In the genomic region with DNA sequence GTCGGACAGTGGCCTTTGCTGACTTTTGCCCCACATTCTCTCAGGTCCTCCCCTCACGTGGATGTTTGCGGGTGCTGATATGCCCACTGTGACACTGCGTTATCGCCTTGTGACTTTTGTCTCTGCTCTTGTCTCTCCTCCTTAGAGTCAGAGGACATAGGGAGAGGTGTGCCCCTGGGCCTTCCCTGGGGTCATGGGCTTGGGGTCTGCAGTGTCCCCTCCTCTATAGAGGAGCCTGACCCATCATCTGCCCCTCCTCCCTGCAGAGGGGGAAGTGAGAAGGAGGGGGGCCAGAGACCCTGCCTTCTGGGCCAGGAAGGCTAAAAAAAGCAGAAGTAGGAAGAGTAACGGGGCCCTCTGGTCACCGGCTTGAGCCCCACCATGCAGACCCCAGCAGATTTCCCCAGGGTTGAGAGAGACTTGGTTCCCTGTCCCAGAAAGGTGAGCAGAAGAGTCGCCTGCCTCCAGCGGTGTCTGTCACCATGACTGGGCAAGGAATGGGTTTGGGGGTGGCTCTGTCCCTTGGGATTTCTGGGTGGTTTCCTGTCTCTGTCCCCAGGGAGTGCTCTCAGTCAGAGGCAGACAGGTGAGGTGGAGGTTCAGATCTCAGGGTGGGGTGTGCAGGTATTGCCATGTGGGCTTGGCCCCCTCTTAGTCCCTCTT, we compare ENCODE assay signal across 9 cellular contexts. TPM values are rescaled to one million over a fixed set of nuclear protein-coding genes. Genes with fewer than 3 reads are reported as not detected.
DNase-seq lines count a peak whose midpoint lies in the region; ATAC-seq and TF ChIP-seq lines count a peak whose summit lies in the region.
"Had no signal": no experiment of that assay in that cellular context is flagged by ENCODE, and none has a peak within 500 bp of the region (broad histone marks: within the 10 kb centered on the region; RNA-seq: fewer than 3 reads in every experiment).

No MANE protein-coding gene starts in this region.

- H3K79me1 ChIP-seq in IMR-90 (ENCODE audit: low read depth in 1 of 2, low read length in 2 of 2), result no peaks in the 10 kb centered on the region

- H3K4me3 Mint-ChIP-seq in CD4-positive, alpha-beta T cell, result peak overlapping the region; percentile 82
- H3K4me3 Mint-ChIP-seq in activated naive CD8-positive, alpha-beta T cell treated with anti-CD3 and anti-CD28 coated beads, Interleukin-2, amount 50 U/mL, for 24 hours, result peak overlapping the region; percentile 93
- H3K4me3 Mint-ChIP-seq in naive B cell, result peak overlapping the region; percentile 80 to 97 (median 92)

- peaks cover 15% of the 10 kb centered on the region for H3K4me1 ChIP-seq in IMR-90 (ENCODE audit: control insufficient read depth, insufficient read depth, low read length)

- H4K8ac ChIP-seq in IMR-90 (ENCODE audit: low read depth in 2 of 2, low read length in 2 of 2), result peak overlapping the region; percentile 60 to 73; a peak in 3 of 4 replicates

- no peaks in the 10 kb centered on the region for H3K27me3 Mint-ChIP-seq in CD4-positive, alpha-beta T cell
- no peaks in the 10 kb centered on the region for H3K27me3 Mint-ChIP-seq in activated naive CD8-positive, alpha-beta T cell treated with anti-CD3 and anti-CD28 coated beads, Interleukin-2, amount 50 U/mL, for 24 hours
- H3K27me3 Mint-ChIP-seq in naive B cell, result no peaks in the 10 kb centered on the region

- H3K56ac ChIP-seq in IMR-90 (ENCODE audit: extremely low read depth, insufficient read depth, low read length), result no peak overlapping the region

- no peaks in the 10 kb centered on the region for H3K9me3 ChIP-seq in CD4-positive, alpha-beta T cell (ENCODE audit: control insufficient read depth, low read length)
- H3K9me3 ChIP-seq in IMR-90 (ENCODE audit: control insufficient read depth, insufficient read depth, low read length), result no peaks in the 10 kb centered on the region

- H2AK9ac ChIP-seq in IMR-90 (replicated peaks; ENCODE audit: low read depth, low read length, poor library complexity), result no peak overlapping the region

- TF ChIP-seq RAD21 in IMR-90 (IDR thresholded peaks at IDR 0.05; ENCODE audit: low read length), result no peak

- H2BK5ac ChIP-seq in IMR-90 (ENCODE audit: low read depth, low read length, poor library complexity, severe bottlenecking), result no peak overlapping the region

- peaks cover 13% of the 10 kb centered on the region for H3K36me3 Mint-ChIP-seq in CD4-positive, alpha-beta T cell (ENCODE audit: low read depth)
- peaks cover 35% of the 10 kb centered on the region for H3K36me3 Mint-ChIP-seq in activated naive CD8-positive, alpha-beta T cell treated with anti-CD3 and anti-CD28 coated beads, Interleukin-2, amount 50 U/mL, for 24 hours (ENCODE audit: low read depth)
- H3K36me3 Mint-ChIP-seq in naive B cell, result peaks cover 0 to 9% of the 10 kb centered on the region in 2 donors

- POLR2A ChIA-PET in CD4-positive, alpha-beta T cell (lab: Charles Lee), result interaction anchor here (1.0 to 3.9 kb wide), 7 partner anchors 10 to 246 kb away, joined by 3 to 41 read pairs (median 8); partner anchors contain the start of genes HMGN2, PIGV and RPS6KA1
- POLR2A ChIA-PET in IMR-90 (lab: Charles Lee; ENCODE audit: unreplicated experiment), result no interaction called here

- 0 out of 2 replicates have a peak overlapping the region, but pooled peaks have one; percentile 74 for H3K4ac ChIP-seq in IMR-90 (ENCODE audit: low read depth, low read length)

- peaks cover 4% of the 10 kb centered on the region; the same call in 1 of the 2 replicates for H3K9me1 ChIP-seq in IMR-90 (ENCODE audit: insufficient read depth, low read length)

- no peak for TF ChIP-seq POLR2A in IMR-90 (IDR thresholded peaks at IDR 0.05; ENCODE audit: low read depth, low read length)

- WGBS in IMR-90 (ENCODE audit: extremely low coverage in 2 of 2, insufficient read length in 1 of 2), 2 experiments, result 80% methylated on average over 1 of the region's 9 CpGs; no CpG with 5 or more reads in 1 of the 2 experiments

- no peak overlapping the region for H3K18ac ChIP-seq in IMR-90 (ENCODE audit: low read depth, low read length)

- no peaks in the 10 kb centered on the region for H4K20me1 ChIP-seq in IMR-90 (ENCODE audit: insufficient read depth, low read length)

- in situ Hi-C loops in IMR-90 (cut with MboI; ENCODE audit: low sequenced_read_pairs), result no loop called here

- H3K27ac Mint-ChIP-seq in CD4-positive, alpha-beta T cell, result peak overlapping the region; percentile 77
- peak overlapping the region; percentile 98 for H3K27ac Mint-ChIP-seq in activated naive CD8-positive, alpha-beta T cell treated with anti-CD3 and anti-CD28 coated beads, Interleukin-2, amount 50 U/mL, for 24 hours
- H3K27ac Mint-ChIP-seq in naive B cell, result peak overlapping the region; percentile 92 to 100 (median 98)

- no peak overlapping the region for H3K4me2 ChIP-seq in IMR-90 (ENCODE audit: low read depth, low read length)

- H2BK120ac ChIP-seq in IMR-90 (ENCODE audit: low read depth, low read length), result no peak overlapping the region

- peaks cover 93% of the 10 kb centered on the region for H3K4me1 Mint-ChIP-seq in CD4-positive, alpha-beta T cell (ENCODE audit: low read depth)
- peaks cover 93% of the 10 kb centered on the region for H3K4me1 Mint-ChIP-seq in activated naive CD8-positive, alpha-beta T cell treated with anti-CD3 and anti-CD28 coated beads, Interleukin-2, amount 50 U/mL, for 24 hours
- H3K4me1 Mint-ChIP-seq in naive B cell, result peaks cover 82 to 96% (median 91%) of the 10 kb centered on the region in 3 donors

- no peaks in the 10 kb centered on the region for H3K36me3 ChIP-seq in IMR-90 (ENCODE audit: control insufficient read depth, insufficient read depth, low read length)

- no peak overlapping the region for H2BK20ac ChIP-seq in IMR-90 (ENCODE audit: low read depth, low read length)

- no peak overlapping the region for H4K91ac ChIP-seq in IMR-90 (ENCODE audit: insufficient read depth, low read depth, low read length)

- H3K27me3 ChIP-seq in CD4-positive, alpha-beta T cell (ENCODE audit: control insufficient read depth, insufficient read depth, low read length), result no peaks in the 10 kb centered on the region
- H3K27me3 ChIP-seq in IMR-90 (ENCODE audit: control insufficient read depth, insufficient read depth, low read length), result no peaks in the 10 kb centered on the region

- peak overlapping the region; percentile 80 for H3K27ac ChIP-seq in CD4-positive, alpha-beta T cell (ENCODE audit: low read depth, low read length)
- no peak overlapping the region for H3K27ac ChIP-seq in IMR-90 (ENCODE audit: insufficient read depth, low read length)

- TF ChIP-seq CTCF in CD4-positive, alpha-beta T cell (IDR thresholded peaks at IDR 0.05), result no peak
- no peak for TF ChIP-seq CTCF in IMR-90 (conservative IDR thresholded peaks at IDR 0.05; ENCODE audit: low read depth, low read length)

- H2AK5ac ChIP-seq in IMR-90 (ENCODE audit: low read depth, low read length), result peak overlapping the region; percentile 45; the same call in 1 of the 2 replicates

- ATAC-seq in CD4-positive, alpha-beta T cell (ENCODE audit: poor library complexity), result no peak
- ATAC-seq in IMR-90 (ENCODE audit: low read depth) (no peak), naive B cell (ENCODE audit: low read depth in 2 of 2) (peak; percentile 15), GM19467 (IDR thresholded peaks at IDR 0.05; ENCODE audit: unreplicated experiment) (no peak)
- ATAC-seq in activated naive CD8-positive, alpha-beta T cell treated with anti-CD3 and anti-CD28 coated beads, Interleukin-2, amount 50 U/mL, for 24 hours, result no peak

- dilution Hi-C loops in IMR-90 (cut with HindIII; ENCODE audit: low sequenced_read_pairs, unreplicated experiment), result no loop called here

- BruUV-seq in IMR-90 (replicated peaks; lab: Mats Ljungman, UMichigan), result no TSS peak

- H3K4me3 ChIP-seq in IMR-90 (ENCODE audit: insufficient read depth, low read depth, low read length), result no peak overlapping the region

- H3K14ac ChIP-seq in IMR-90 (replicated peaks; ENCODE audit: low read depth, low read length), result no peak overlapping the region

- H2AFZ ChIP-seq in IMR-90 (replicated peaks; ENCODE audit: low read length, poor library complexity), result peak overlapping the region; percentile 89

- peak overlapping the region; percentile 50; the same call in 1 of the 2 replicates for H4K5ac ChIP-seq in IMR-90 (ENCODE audit: low read depth, low read length)

- H3K9ac ChIP-seq in IMR-90 (ENCODE audit: low read depth, low read length), result no peak overlapping the region

- no peak overlapping the region for H3K23ac ChIP-seq in IMR-90 (ENCODE audit: low read depth, low read length)

- CTCF ChIA-PET in CD4-positive, alpha-beta T cell (lab: Charles Lee), result interaction anchor here (1.9 to 2.0 kb wide), 2 partner anchors 12 to 43 kb away, joined by 7 to 13 read pairs; no protein-coding TSS in a partner anchor
- CTCF ChIA-PET in IMR-90 (lab: Yijun Ruan, JAX), result no interaction called here

- intact Hi-C loops in CD4-positive, alpha-beta T cell (cut with DNase I, micrococcal nuclease), result loop anchor here in 1 of 2 experiments (2.0 kb wide), 1 partner anchor 58 kb away; no protein-coding TSS in a partner anchor
- intact Hi-C loops in IMR-90 (cut with micrococcal nuclease), result no loop called here

- no peak for DNase-seq in CD4-positive, alpha-beta T cell
- DNase-seq in IMR-90, result no peak
- peak; percentile 31 for DNase-seq in activated naive CD8-positive, alpha-beta T cell treated with anti-CD3 and anti-CD28 coated beads, Interleukin-2, amount 50 U/mL, for 24 hours
- peak; percentile 81 for DNase-seq in naive B cell
- no peak for DNase-seq in HuH-7 (ENCODE audit: low spot score)
- DNase-seq in stimulated activated CD4-positive, alpha-beta T cell treated with anti-CD3 and anti-CD28 coated beads, Interleukin-2, amount 100 ng/mL, for 24 hours, result no peak
- DNase-seq in NCI-H446 (lab: John Stamatoyannopoulos, UW), result no peak
- DNase-seq: NCI-H510A treated with DMSO at 0.1 percent for 48 hours had no signal

- H2BK15ac ChIP-seq in IMR-90 (ENCODE audit: low read depth, low read length), result no peak overlapping the region

- H3K9me3 Mint-ChIP-seq in CD4-positive, alpha-beta T cell, result no peaks in the 10 kb centered on the region
- no peaks in the 10 kb centered on the region for H3K9me3 Mint-ChIP-seq in activated naive CD8-positive, alpha-beta T cell treated with anti-CD3 and anti-CD28 coated beads, Interleukin-2, amount 50 U/mL, for 24 hours
- no peaks in the 10 kb centered on the region for H3K9me3 Mint-ChIP-seq in naive B cell

TF ChIP-seq in IMR-90, 13 proteins besides CTCF, POLR2A, EP300 and RAD21 (continues in another document):
- TF ChIP-seq NFE2L2 (IDR thresholded peaks at IDR 0.05; ENCODE audit: low read depth, low read length) (no peak), MXI1 (IDR thresholded peaks at IDR 0.05; ENCODE audit: borderline replicate concordance, low read depth, low read length) (no peak), BHLHE40 (IDR thresholded peaks at IDR 0.05; ENCODE audit: low read depth, low read length) (no peak), FOS (IDR thresholded peaks at IDR 0.05; ENCODE audit: low read depth, low read length) (no peak), RFX5 (IDR thresholded peaks at IDR 0.05; ENCODE audit: low read depth, low read length) (no peak)

RNA-seq across cellular contexts. Expression of gene RPS6KA1, which starts 13.4 kb away (rescaled TPM):
- 10 to 100 TPM; 29.1 to 29.6 TPM for total RNA-seq in CD4-positive, alpha-beta T cell
- total RNA-seq in IMR-90 (2012; rRNA removed), result 4.2 and 6.3 TPM in 2 replicates
- 3.6 and 3.8 TPM in 2 replicates for polyA plus RNA-seq in IMR-90 (2012; rRNA removed)
- polyA plus RNA-seq in IMR-90 (2012; cell fraction: cytosol; rRNA removed), result 2.7 and 3.6 TPM in 2 replicates
- 3.0 and 4.7 TPM in 2 replicates for polyA plus RNA-seq in IMR-90 (2012; cell fraction: nucleus; rRNA removed; ENCODE audit: low replicate concordance)
- polyA plus RNA-seq in naive B cell (ENCODE audit: low read depth in 6 of 6), result 100 to 1,000 TPM; 111 to 146 (median 126) TPM

Comparison
In these comparisons a context has a peak if more than half of its experiments do, and no peak if none do; other contexts are left out.
1. ATAC-seq: peak in naive B cell (2 of 2); none in CD4-positive, alpha-beta T cell (single experiment), IMR-90 (single experiment), activated naive CD8-positive, alpha-beta T cell treated with anti-CD3 and anti-CD28 coated beads, Interleukin-2, amount 50 U/mL, for 24 hours (single experiment) and GM19467 (single experiment).
2. DNase-seq: peak in activated naive CD8-positive, alpha-beta T cell treated with anti-CD3 and anti-CD28 coated beads, Interleukin-2, amount 50 U/mL, for 24 hours (single experiment) and naive B cell (single experiment); none in CD4-positive, alpha-beta T cell (0 of 10), IMR-90 (single experiment), HuH-7 (single experiment), stimulated activated CD4-positive, alpha-beta T cell treated with anti-CD3 and anti-CD28 coated beads, Interleukin-2, amount 100 ng/mL, for 24 hours (0 of 2) and NCI-H446 (0 of 2).
3. Peak in every context shown above with its lines, with median percentiles within 50 percentile points of each other: H3K27ac Mint-ChIP-seq and H3K4me3 Mint-ChIP-seq.